8 cellular contexts compared by ENCODE assay signal in the genomic region with DNA sequence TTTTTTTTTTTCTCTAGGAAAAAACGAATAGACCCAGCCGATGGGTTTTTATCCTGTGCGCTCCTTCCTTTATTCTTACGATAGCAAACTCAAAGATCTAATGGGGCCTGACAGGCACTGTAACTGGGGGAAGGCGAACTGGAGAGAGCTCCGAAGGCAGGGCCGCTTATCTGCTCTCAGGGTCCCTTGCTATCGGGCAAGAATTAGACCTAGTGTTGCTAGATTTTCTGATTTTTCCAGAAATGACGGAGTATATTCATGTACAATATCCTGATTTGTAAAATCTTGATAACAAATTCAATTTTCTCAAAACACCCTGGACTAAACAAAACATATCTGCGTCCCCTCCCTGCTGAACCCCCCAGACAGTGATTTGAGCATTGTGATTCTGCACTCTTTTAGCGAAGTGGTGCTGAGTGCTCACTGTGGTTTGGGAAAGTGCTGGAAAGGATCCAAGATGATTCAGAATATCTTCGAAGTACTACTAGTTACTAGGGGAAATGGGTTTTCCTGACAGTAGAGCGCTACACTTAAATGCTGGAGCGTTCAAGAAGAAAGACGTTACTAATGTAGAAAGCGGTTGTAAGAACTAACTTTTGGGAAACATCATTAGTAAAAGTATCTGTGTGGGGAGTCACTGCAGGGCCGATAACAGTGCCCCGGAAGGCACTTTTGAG. TPM values are rescaled to one million over a fixed set of nuclear protein-coding genes. Genes with fewer than 3 reads are reported as not detected.
DNase-seq lines count a peak whose midpoint lies in the region; ATAC-seq and TF ChIP-seq lines count a peak whose summit lies in the region.

No MANE protein-coding gene starts in this region.

- H3K9me3 ChIP-seq in right atrium auricular region (no peaks in the 10 kb centered on the region), psoas muscle (no peaks in the 10 kb centered on the region)

- H3K36me3 Mint-ChIP-seq in activated CD4-positive, alpha-beta T cell treated with anti-CD3 and anti-CD28 coated beads, Interleukin-2, amount 10 ng/mL, durations not matched to agents 24 days and 14 days (ENCODE audit: low read depth): no peaks in the 10 kb centered on the region
- H3K36me3 Mint-ChIP-seq in activated CD8-positive, alpha-beta T cell treated with anti-CD3 and anti-CD28 coated beads, Interleukin-2, amount 10 ng/mL, durations not matched to agents 7 days and 5 days (ENCODE audit: low read depth): no peaks in the 10 kb centered on the region

- H3K4me3 ChIP-seq in right atrium auricular region (peak overlapping the region; percentile 71 to 74), psoas muscle (peak overlapping the region; percentile 71)

- peaks cover 2% of the 10 kb centered on the region for H3K4me1 Mint-ChIP-seq in activated CD4-positive, alpha-beta T cell treated with anti-CD3 and anti-CD28 coated beads, Interleukin-2, amount 10 ng/mL, durations not matched to agents 24 days and 14 days
- peaks cover 4% of the 10 kb centered on the region for H3K4me1 Mint-ChIP-seq in activated CD8-positive, alpha-beta T cell treated with anti-CD3 and anti-CD28 coated beads, Interleukin-2, amount 10 ng/mL, durations not matched to agents 7 days and 5 days (ENCODE audit: low read depth)

- no peaks in the 10 kb centered on the region for H3K36me3 ChIP-seq in right atrium auricular region
- H3K36me3 ChIP-seq in psoas muscle (ENCODE audit: insufficient read depth in 1 of 2, low read depth in 1 of 2): no peaks in the 10 kb centered on the region

- intact Hi-C loops in activated CD4-positive, alpha-beta T cell treated with anti-CD3 and anti-CD28 coated beads, Interleukin-2, amount 10 ng/mL, durations not matched to agents 24 days and 14 days (cut with micrococcal nuclease): no loop called here
- intact Hi-C loops in psoas muscle (cut with DNase I): no loop called here

- ATAC-seq in activated CD8-positive, alpha-beta T cell treated with anti-CD3 and anti-CD28 coated beads, Interleukin-2, amount 10 ng/mL, durations not matched to agents 7 days and 5 days: no peak
- ATAC-seq in psoas muscle: peak in 2 of 4 donors; percentile 43 to 52

- H3K27ac ChIP-seq in right atrium auricular region (peak overlapping the region; percentile 87 to 93), psoas muscle (peak overlapping the region; percentile 46)

- H3K27me3 ChIP-seq in right atrium auricular region (no peaks in the 10 kb centered on the region), psoas muscle (ENCODE audit: insufficient read depth in 3 of 3, low read length in 2 of 3) (peaks cover 0 to 51% (median 5%) of the 10 kb centered on the region in 3 donors)

- H3K4me3 Mint-ChIP-seq in activated CD4-positive, alpha-beta T cell treated with anti-CD3 and anti-CD28 coated beads, Interleukin-2, amount 10 ng/mL, durations not matched to agents 24 days and 14 days: peak overlapping the region; percentile 52
- H3K4me3 Mint-ChIP-seq in activated CD8-positive, alpha-beta T cell treated with anti-CD3 and anti-CD28 coated beads, Interleukin-2, amount 10 ng/mL, durations not matched to agents 7 days and 5 days: peak overlapping the region; percentile 28

- H3K27ac Mint-ChIP-seq in activated CD4-positive, alpha-beta T cell treated with anti-CD3 and anti-CD28 coated beads, Interleukin-2, amount 10 ng/mL, durations not matched to agents 24 days and 14 days: no peak overlapping the region
- H3K27ac Mint-ChIP-seq in activated CD8-positive, alpha-beta T cell treated with anti-CD3 and anti-CD28 coated beads, Interleukin-2, amount 10 ng/mL, durations not matched to agents 7 days and 5 days: no peak overlapping the region

- peaks cover 51% of the 10 kb centered on the region for H3K27me3 Mint-ChIP-seq in activated CD4-positive, alpha-beta T cell treated with anti-CD3 and anti-CD28 coated beads, Interleukin-2, amount 10 ng/mL, durations not matched to agents 24 days and 14 days
- H3K27me3 Mint-ChIP-seq in activated CD8-positive, alpha-beta T cell treated with anti-CD3 and anti-CD28 coated beads, Interleukin-2, amount 10 ng/mL, durations not matched to agents 7 days and 5 days (ENCODE audit: low read depth): peaks cover 56% of the 10 kb centered on the region

- peaks cover 0 to 37% of the 10 kb centered on the region in 2 donors for H3K4me1 ChIP-seq in right atrium auricular region
- no peaks in the 10 kb centered on the region for H3K4me1 ChIP-seq in psoas muscle

- TF ChIP-seq CTCF in right atrium auricular region (IDR thresholded peaks at IDR 0.05) (no peak), psoas muscle (IDR thresholded peaks at IDR 0.05) (no peak)

- DNase-seq in activated CD4-positive, alpha-beta T cell treated with anti-CD3 and anti-CD28 coated beads, Interleukin-2, amount 10 ng/mL, durations not matched to agents 24 days and 14 days: no peak
- DNase-seq in activated CD4-positive, alpha-beta T cell treated with anti-CD3 and anti-CD28 coated beads, Interleukin-2, amount 50 U/mL, for 1 hour: no peak
- no peak for DNase-seq in activated CD8-positive, alpha-beta T cell treated with anti-CD3 and anti-CD28 coated beads, Interleukin-2, amount 10 ng/mL, durations not matched to agents 7 days and 5 days
- DNase-seq in right atrium auricular region (ENCODE audit: low spot score) (no peak), psoas muscle (no peak), COLO668 (lab: John Stamatoyannopoulos, UW; ENCODE audit: unreplicated experiment) (no peak), NCI-H526 treated with DMSO at 0.1 percent for 48 hours (lab: John Stamatoyannopoulos, UW) (no peak), NOMO-1 (lab: John Stamatoyannopoulos, UW; ENCODE audit: unreplicated experiment in 2 of 2) (no peak)

- POLR2A ChIA-PET in activated CD8-positive, alpha-beta T cell treated with anti-CD3 and anti-CD28 coated beads, Interleukin-2, amount 10 ng/mL, durations not matched to agents 7 days and 5 days (lab: Charles Lee): interaction anchor here (0.6 kb wide), 1 partner anchor 1064 kb away, joined by 3 read pairs; no protein-coding TSS in a partner anchor

- no peaks in the 10 kb centered on the region for H3K9me3 Mint-ChIP-seq in activated CD4-positive, alpha-beta T cell treated with anti-CD3 and anti-CD28 coated beads, Interleukin-2, amount 10 ng/mL, durations not matched to agents 24 days and 14 days
- no peaks in the 10 kb centered on the region for H3K9me3 Mint-ChIP-seq in activated CD8-positive, alpha-beta T cell treated with anti-CD3 and anti-CD28 coated beads, Interleukin-2, amount 10 ng/mL, durations not matched to agents 7 days and 5 days (ENCODE audit: insufficient read depth)

- 30 to 35% (median 35%) methylated on average over 18 of the region's 18 CpGs for WGBS in psoas muscle, 3 donors

- CTCF ChIA-PET in activated CD8-positive, alpha-beta T cell treated with anti-CD3 and anti-CD28 coated beads, Interleukin-2, amount 10 ng/mL, durations not matched to agents 7 days and 5 days (lab: Charles Lee): no interaction called here

RNA-seq across cellular contexts. Expression of a gene that starts 0.7 kb away (rescaled TPM):
- not detected in 2 replicates for total RNA-seq in activated CD4-positive, alpha-beta T cell treated with anti-CD3 and anti-CD28 coated beads, Interleukin-2, amount 10 ng/mL, durations not matched to agents 24 days and 14 days
- not detected for total RNA-seq in activated CD8-positive, alpha-beta T cell treated with anti-CD3 and anti-CD28 coated beads, Interleukin-2, amount 10 ng/mL, durations not matched to agents 7 days and 5 days
- 10 to 100 TPM; 13.5 to 20.2 TPM for total RNA-seq in right atrium auricular region
- total RNA-seq in psoas muscle: 1 to 10 TPM; 1.1 to 3.5 (median 2.5) TPM
- polyA plus RNA-seq in psoas muscle: 1 to 10 TPM; 1.9 to 2.2 (median 2.1) TPM
